In the genomic region with DNA sequence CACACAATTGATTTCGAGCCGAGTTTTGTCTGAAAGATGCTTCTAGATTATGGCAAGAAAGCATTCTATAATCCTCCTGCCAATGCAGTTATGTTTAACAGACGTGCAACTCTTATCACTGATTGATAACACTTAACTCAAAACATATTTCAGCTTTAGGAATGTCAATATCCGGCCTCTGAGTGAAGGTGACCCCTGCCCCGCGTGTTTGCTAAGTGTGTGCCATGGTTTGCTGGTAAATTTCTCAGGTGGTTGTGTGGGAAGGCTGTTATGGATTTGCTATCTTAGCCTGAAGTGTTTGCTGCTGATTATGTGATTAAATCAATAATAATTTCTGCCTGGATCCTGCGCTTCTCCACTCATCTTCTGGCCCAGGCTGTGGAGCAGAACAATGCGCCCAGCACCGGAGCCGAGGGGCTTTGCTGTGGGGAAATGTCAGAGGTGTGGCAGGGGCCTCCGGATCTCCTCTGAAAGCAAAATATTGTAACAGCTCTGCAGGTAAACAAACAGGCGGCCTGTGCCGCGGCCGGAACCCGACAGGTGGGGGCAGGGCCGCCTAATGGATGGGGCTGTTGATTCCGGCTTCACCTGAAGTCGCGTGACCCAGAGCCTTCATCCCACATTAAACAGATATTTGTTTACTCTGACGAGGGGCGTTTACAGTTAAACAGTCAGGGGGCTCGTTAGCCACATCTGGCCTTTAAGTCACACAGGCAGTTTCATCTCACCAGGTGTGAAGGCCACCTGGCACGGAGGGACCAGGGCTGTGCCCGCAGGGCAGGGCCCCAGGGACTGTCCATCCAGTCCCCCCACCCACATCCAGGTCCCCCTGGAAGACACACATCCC, we compare ENCODE assay signal across 19 cellular contexts.
A peak's percentile ranks its signal among the peaks of the same experiment; 100 is the strongest.
DNase-seq lines count a peak whose midpoint lies in the region; ATAC-seq and TF ChIP-seq lines count a peak whose summit lies in the region.
"Had no signal": no experiment of that assay in that cellular context is flagged by ENCODE, and none has a peak within 500 bp of the region (broad histone marks: within the 10 kb centered on the region; RNA-seq: fewer than 3 reads in every experiment).

No MANE protein-coding gene starts in this region.

- no peaks in the 10 kb centered on the region for H3K9me3 ChIP-seq in right atrium auricular region
- H3K9me3 ChIP-seq in left ventricle myocardium inferior (replicated peaks), result no peaks in the 10 kb centered on the region
- no peaks in the 10 kb centered on the region for H3K9me3 ChIP-seq in CD8-positive, alpha-beta T cell (ENCODE audit: low read length)
- H3K9me3 ChIP-seq: BE2C, body of pancreas had no signal

- H3K36me3 ChIP-seq in right atrium auricular region (no peaks in the 10 kb centered on the region), left ventricle myocardium inferior (no peaks in the 10 kb centered on the region)
- no peaks in the 10 kb centered on the region for H3K36me3 ChIP-seq in CD8-positive, alpha-beta T cell (ENCODE audit: insufficient read depth, low read length)
- H3K36me3 ChIP-seq: BE2C had no signal

- CTCF ChIA-PET in CD8-positive, alpha-beta T cell (lab: Charles Lee), result no interaction called here

- H3K36me3 Mint-ChIP-seq in memory B cell, result no peaks in the 10 kb centered on the region
- no peaks in the 10 kb centered on the region for H3K36me3 Mint-ChIP-seq in CD8-positive, alpha-beta T cell
- H3K36me3 Mint-ChIP-seq: activated naive CD8-positive, alpha-beta T cell treated with anti-CD3 and anti-CD28 coated beads, Interleukin-2, amount 10 ng/mL, durations not matched to agents 7 days and 5 days had no signal

- no peak for ATAC-seq in memory B cell (ENCODE audit: low read depth)
- ATAC-seq in GM21390 (IDR thresholded peaks at IDR 0.05; ENCODE audit: unreplicated experiment), result no peak
- ATAC-seq in CD8-positive, alpha-beta T cell, result no peak
- ATAC-seq: activated CD4-positive, alpha-beta T cell treated with anti-CD3 and anti-CD28 coated beads for 36 hours; body of pancreas; left cardiac atrium; Right ventricle myocardium inferior had no signal

- POLR2A ChIA-PET in CD8-positive, alpha-beta T cell (lab: Charles Lee), result no interaction called here

- TF ChIP-seq CTCF in right atrium auricular region (IDR thresholded peaks at IDR 0.05), result no peak
- TF ChIP-seq CTCF in left ventricle myocardium inferior (IDR thresholded peaks at IDR 0.05; ENCODE audit: borderline replicate concordance), result no peak
- no peak for TF ChIP-seq CTCF in CD8-positive, alpha-beta T cell (IDR thresholded peaks at IDR 0.05)

- H3K27me3 ChIP-seq in right atrium auricular region (no peaks in the 10 kb centered on the region), left ventricle myocardium inferior (ENCODE audit: low read depth) (peaks cover 77% of the 10 kb centered on the region)
- no peaks in the 10 kb centered on the region for H3K27me3 ChIP-seq in CD8-positive, alpha-beta T cell (ENCODE audit: insufficient read depth, low read length)
- H3K27me3 ChIP-seq: BE2C, body of pancreas had no signal

- no peaks in the 10 kb centered on the region for H3K4me1 Mint-ChIP-seq in memory B cell
- H3K4me1 Mint-ChIP-seq in CD8-positive, alpha-beta T cell (ENCODE audit: low read depth), result no peaks in the 10 kb centered on the region
- H3K4me1 Mint-ChIP-seq: activated CD4-positive, alpha-beta T cell treated with anti-CD3 and anti-CD28 coated beads for 36 hours; activated naive CD8-positive, alpha-beta T cell treated with anti-CD3 and anti-CD28 coated beads, Interleukin-2, amount 10 ng/mL, durations not matched to agents 7 days and 5 days had no signal

- H3K27me3 Mint-ChIP-seq in memory B cell, result no peaks in the 10 kb centered on the region
- no peaks in the 10 kb centered on the region for H3K27me3 Mint-ChIP-seq in CD8-positive, alpha-beta T cell (ENCODE audit: low read depth)
- H3K27me3 Mint-ChIP-seq: activated CD4-positive, alpha-beta T cell treated with anti-CD3 and anti-CD28 coated beads for 36 hours had no signal

- H3K4me1 ChIP-seq in right atrium auricular region (no peaks in the 10 kb centered on the region), left ventricle myocardium inferior (no peaks in the 10 kb centered on the region)
- no peaks in the 10 kb centered on the region for H3K4me1 ChIP-seq in CD8-positive, alpha-beta T cell (ENCODE audit: insufficient read depth, low read length)
- H3K4me1 ChIP-seq: BE2C had no signal

- H3K27ac ChIP-seq in right atrium auricular region (no peak overlapping the region), left ventricle myocardium inferior (replicated peaks) (no peak overlapping the region)
- H3K27ac ChIP-seq in CD8-positive, alpha-beta T cell (ENCODE audit: low read depth, low read length), result no peak overlapping the region
- H3K27ac ChIP-seq: body of pancreas had no signal

- H3K27ac Mint-ChIP-seq in memory B cell, result peak overlapping the region; percentile 35
- no peak overlapping the region for H3K27ac Mint-ChIP-seq in CD8-positive, alpha-beta T cell
- H3K27ac Mint-ChIP-seq: activated CD4-positive, alpha-beta T cell treated with anti-CD3 and anti-CD28 coated beads for 36 hours; activated naive CD8-positive, alpha-beta T cell treated with anti-CD3 and anti-CD28 coated beads, Interleukin-2, amount 10 ng/mL, durations not matched to agents 7 days and 5 days; activated T-helper 1 cell treated with anti-CD3 and anti-CD28 coated beads, Interleukin-12 subunit alpha, Interleukin-12 subunit beta, Interleukin-2, Interleukin-4 antibody, amounts not matched to agents 30 ng/mL and 10 ng/mL and 1 ng/mL, durations not matched to agents 14 hours and 24 hours and 36 hours had no signal

- intact Hi-C loops in left ventricle myocardium inferior (cut with micrococcal nuclease), result no loop called here
- intact Hi-C loops in CD8-positive, alpha-beta T cell (cut with DNase I, micrococcal nuclease), result no loop called here

- no peaks in the 10 kb centered on the region for H3K9me3 Mint-ChIP-seq in memory B cell
- H3K9me3 Mint-ChIP-seq in CD8-positive, alpha-beta T cell, result no peaks in the 10 kb centered on the region
- H3K9me3 Mint-ChIP-seq: activated naive CD8-positive, alpha-beta T cell treated with anti-CD3 and anti-CD28 coated beads, Interleukin-2, amount 10 ng/mL, durations not matched to agents 7 days and 5 days; activated T-helper 1 cell treated with anti-CD3 and anti-CD28 coated beads, Interleukin-12 subunit alpha, Interleukin-12 subunit beta, Interleukin-2, Interleukin-4 antibody, amounts not matched to agents 30 ng/mL and 10 ng/mL and 1 ng/mL, durations not matched to agents 14 hours and 24 hours and 36 hours had no signal

- DNase-seq in right atrium auricular region (ENCODE audit: low spot score) (peak; percentile 40), left ventricle myocardium inferior (no peak), NCI-H748 (lab: John Stamatoyannopoulos, UW; ENCODE audit: unreplicated experiment) (peak; percentile 99), memory B cell (ENCODE audit: low spot score in 2 of 2) (no peak), SHP77 treated with DMSO at 0.1 percent for 48 hours (lab: John Stamatoyannopoulos, UW) (no peak), H4 (ENCODE audit: low spot score) (no peak)
- no peak for DNase-seq in CD8-positive, alpha-beta T cell
- DNase-seq: activated CD4-positive, alpha-beta T cell treated with anti-CD3 and anti-CD28 coated beads for 36 hours; activated naive CD8-positive, alpha-beta T cell treated with anti-CD3 and anti-CD28 coated beads, Interleukin-2, amount 10 ng/mL, durations not matched to agents 7 days and 5 days; BE2C; IMR-90; left cardiac atrium; NCI-H187 treated with DMSO at 0.1 percent for 48 hours; NCI-H526 treated with DMSO at 0.1 percent for 48 hours; SW 1271 had no signal

- no peak overlapping the region for H3K4me3 ChIP-seq in right atrium auricular region
- no peak overlapping the region for H3K4me3 ChIP-seq in left ventricle myocardium inferior
- H3K4me3 ChIP-seq in CD8-positive, alpha-beta T cell (ENCODE audit: low read depth, low read length), result no peak overlapping the region
- H3K4me3 ChIP-seq: body of pancreas had no signal

- H3K4me3 Mint-ChIP-seq in memory B cell, result no peak overlapping the region
- no peak overlapping the region for H3K4me3 Mint-ChIP-seq in CD8-positive, alpha-beta T cell
- H3K4me3 Mint-ChIP-seq: activated CD4-positive, alpha-beta T cell treated with anti-CD3 and anti-CD28 coated beads for 36 hours; activated naive CD8-positive, alpha-beta T cell treated with anti-CD3 and anti-CD28 coated beads, Interleukin-2, amount 10 ng/mL, durations not matched to agents 7 days and 5 days; activated T-helper 1 cell treated with anti-CD3 and anti-CD28 coated beads, Interleukin-12 subunit alpha, Interleukin-12 subunit beta, Interleukin-2, Interleukin-4 antibody, amounts not matched to agents 30 ng/mL and 10 ng/mL and 1 ng/mL, durations not matched to agents 14 hours and 24 hours and 36 hours had no signal

Comparison
In these comparisons a context has a peak if more than half of its experiments do, and no peak if none do; other contexts are left out.
1. DNase-seq: peak in right atrium auricular region (single experiment) and NCI-H748 (single experiment); none in left ventricle myocardium inferior (single experiment), memory B cell (0 of 2), SHP77 treated with DMSO at 0.1 percent for 48 hours (single experiment), H4 (single experiment) and CD8-positive, alpha-beta T cell (0 of 7).